ENCODE assay signal across 13 cellular contexts in genomic region chr7:117478796-117479479, GRCh38. TPM values are rescaled to one million over a fixed set of nuclear protein-coding genes. Genes with fewer than 3 reads are reported as not detected.
DNase-seq lines count a peak whose midpoint lies in the region; ATAC-seq, FAIRE-seq and TF ChIP-seq lines count a peak whose summit lies in the region.
"Had no signal": no experiment of that assay in that cellular context is flagged by ENCODE, and none has a peak within 500 bp of the region (broad histone marks: within the 10 kb centered on the region; RNA-seq: fewer than 3 reads in every experiment).

No MANE protein-coding gene starts in this region.

- no peak for DNase-seq in AG04450 (ENCODE audit: low read depth, low spot score)
- DNase-seq in astrocyte of the hippocampus (ENCODE audit: low read depth, low spot score), result peak; percentile 5
- no peak for DNase-seq in pancreas
- no peak for DNase-seq in CD4-positive, alpha-beta T cell
- DNase-seq in NCI-H510A (lab: John Stamatoyannopoulos, UW), result no peak
- no peak for DNase-seq in NK-92 (lab: John Stamatoyannopoulos, UW; ENCODE audit: unreplicated experiment)
- DNase-seq: activated T-cell treated with anti-CD3 and anti-CD28 coated beads, Interleukin-2, amount 50 U/mL, for 48 hours; effector memory CD4-positive, alpha-beta T cell; NCI-H510A treated with DMSO at 0.1 percent for 48 hours; stimulated activated CD4-positive, alpha-beta T cell treated with anti-CD3 and anti-CD28 coated beads, Interleukin-2, amount 100 ng/mL, for 24 hours; T-helper 17 cell had no signal

- peak in 2 of 4 donors; percentile 4 to 6 for ATAC-seq in pancreas
- no peak for ATAC-seq in CD4-positive, alpha-beta T cell (ENCODE audit: poor library complexity)
- ATAC-seq in GM19463 (IDR thresholded peaks at IDR 0.05; ENCODE audit: unreplicated experiment), result no peak
- ATAC-seq: T-helper 17 cell had no signal

- H3K9me3 ChIP-seq in AG04450 (ENCODE audit: control insufficient read depth, insufficient read depth, low read length), result no peaks in the 10 kb centered on the region
- no peaks in the 10 kb centered on the region for H3K9me3 ChIP-seq in pancreas
- H3K9me3 ChIP-seq in CD4-positive, alpha-beta T cell (ENCODE audit: control insufficient read depth, low read length), result no peaks in the 10 kb centered on the region

- H3K4me3 ChIP-seq in AG04450 (ENCODE audit: low read depth, low read length) (peak overlapping the region; percentile 50), iPS-11a (ENCODE audit: low read depth, low read length) (peak overlapping the region; percentile 65), pancreas (peak overlapping the region; percentile 22 to 55 (median 43))

- no peaks in the 10 kb centered on the region for H3K4me1 Mint-ChIP-seq in CD4-positive, alpha-beta T cell (ENCODE audit: low read depth)
- H3K4me1 Mint-ChIP-seq: T-helper 17 cell had no signal

- peaks cover 33% of the 10 kb centered on the region for H3K27me3 Mint-ChIP-seq in CD4-positive, alpha-beta T cell

- CTCF ChIA-PET in AG04450 (lab: Charles Lee), result interaction anchor here (2.6 kb wide), 1 partner anchor 20 kb away, joined by 12 read pairs; no protein-coding TSS in a partner anchor
- CTCF ChIA-PET in CD4-positive, alpha-beta T cell (lab: Charles Lee), result no interaction called here

- WGBS in pancreas, 2 donors, result 14 to 15% methylated on average over 21 of the region's 21 CpGs

- no peak overlapping the region for H3K4me3 Mint-ChIP-seq in CD4-positive, alpha-beta T cell
- H3K4me3 Mint-ChIP-seq: T-helper 17 cell had no signal

- H3K36me3 ChIP-seq in pancreas, result no peaks in the 10 kb centered on the region

- H3K4me1 ChIP-seq in pancreas, result no peaks in the 10 kb centered on the region

- no peak for FAIRE-seq in pancreas (lab: Jason Lieb, UNC)

- H3K27me3 ChIP-seq in AG04450 (ENCODE audit: control insufficient read depth, insufficient read depth, low read length), result peaks cover 24% of the 10 kb centered on the region
- peaks cover 0 to 14% (median 3%) of the 10 kb centered on the region in 4 donors for H3K27me3 ChIP-seq in pancreas
- H3K27me3 ChIP-seq in CD4-positive, alpha-beta T cell (ENCODE audit: control insufficient read depth, insufficient read depth, low read length), result peaks cover 33% of the 10 kb centered on the region

- H3K27ac Mint-ChIP-seq in CD4-positive, alpha-beta T cell, result no peak overlapping the region
- H3K27ac Mint-ChIP-seq: T-helper 17 cell had no signal

- no peak for TF ChIP-seq CTCF in AG04450 (IDR thresholded peaks at IDR 0.05; ENCODE audit: low read depth, low read length)
- no peak for TF ChIP-seq CTCF in pancreas (IDR thresholded peaks at IDR 0.05)
- TF ChIP-seq CTCF in CD4-positive, alpha-beta T cell (IDR thresholded peaks at IDR 0.05), result no peak

- no peaks in the 10 kb centered on the region for H3K36me3 Mint-ChIP-seq in CD4-positive, alpha-beta T cell (ENCODE audit: low read depth)

- intact Hi-C loops in pancreas (cut with DNase I), result no loop called here
- intact Hi-C loops in CD4-positive, alpha-beta T cell (cut with DNase I, micrococcal nuclease), result no loop called here

- H3K9me3 Mint-ChIP-seq in CD4-positive, alpha-beta T cell, result no peaks in the 10 kb centered on the region

- H3K27ac ChIP-seq in AG04450 (ENCODE audit: low read depth, low read length) (no peak overlapping the region), pancreas (peak overlapping the region; percentile 58 to 90 (median 86))
- H3K27ac ChIP-seq in CD4-positive, alpha-beta T cell (ENCODE audit: low read depth, low read length), result no peak overlapping the region

- POLR2A ChIA-PET in AG04450 (lab: Yijun Ruan, JAX), result no interaction called here
- POLR2A ChIA-PET in CD4-positive, alpha-beta T cell (lab: Charles Lee), result no interaction called here

RNA-seq across cellular contexts. Expression of gene CFTR, which starts 0.9 kb away (rescaled TPM):
- polyA plus RNA-seq in AG04450 (2011; rRNA removed), result 0.16 and 0.37 TPM in 2 replicates
- 0.23 and 0.61 TPM in 2 replicates for polyA minus RNA-seq in AG04450 (2011; rRNA and poly(A)+ RNA removed)
- total RNA-seq in pancreas, result 100 to 1,000 TPM; 265 to 460 (median 306) TPM
- polyA plus RNA-seq in pancreas, result 100 to 1,000 TPM; 124 to 247 TPM
- not detected for total RNA-seq in CD4-positive, alpha-beta T cell
- total RNA-seq: T-helper 17 cell had no signal

RNA-seq across cellular contexts. Expression of gene ASZ1, which starts 51.6 kb away (rescaled TPM):
- polyA plus RNA-seq in AG04450 (2011; rRNA removed) (0.05 TPM in 1 of 2 replicates, not detected in the other), pancreas (not detected)
- not detected in 2 replicates for polyA minus RNA-seq in AG04450 (2011; rRNA and poly(A)+ RNA removed)
- not detected for total RNA-seq in pancreas
- total RNA-seq in CD4-positive, alpha-beta T cell, result not detected
- total RNA-seq: T-helper 17 cell had no signal

Comparison
In these comparisons a context has a peak if more than half of its experiments do, and no peak if none do; other contexts are left out.
1. H3K27ac ChIP-seq: peak in pancreas (4 of 4); none in AG04450 (single experiment) and CD4-positive, alpha-beta T cell (single experiment).
2. RNA of gene CFTR, which starts 0.9 kb away (total RNA-seq): 265 to 460 TPM in pancreas; not detected in CD4-positive, alpha-beta T cell; every median in the first group is over 100 times any median in the second.
3. Peak in every context shown above with its lines, with median percentiles within 50 percentile points of each other: H3K4me3 ChIP-seq.